ENCODE assay signal across 16 cellular contexts in the genomic region with DNA sequence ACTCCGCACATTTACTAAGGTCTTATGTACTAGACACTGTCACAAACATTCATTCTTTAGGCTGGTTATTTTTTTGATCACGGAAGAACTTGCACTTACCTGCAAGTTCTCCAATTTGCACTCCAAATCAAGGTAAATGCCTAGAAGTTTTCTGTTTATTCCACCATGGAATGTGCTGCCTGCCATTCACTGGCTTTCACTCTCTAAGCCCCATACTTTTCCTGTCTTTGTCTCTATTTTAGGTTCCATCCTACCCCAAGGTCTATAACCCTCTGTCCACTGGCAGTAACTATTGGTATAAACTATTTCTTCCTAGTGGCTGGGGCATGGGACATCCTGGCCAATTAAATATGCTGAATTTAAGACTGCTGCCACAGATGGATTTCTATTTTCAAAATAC. TPM values are rescaled to one million over a fixed set of nuclear protein-coding genes. Genes with fewer than 3 reads are reported as not detected.
A peak's percentile ranks its signal among the peaks of the same experiment; 100 is the strongest.
DNase-seq lines count a peak whose midpoint lies in the region; ATAC-seq and TF ChIP-seq lines count a peak whose summit lies in the region.
"Had no signal": no experiment of that assay in that cellular context is flagged by ENCODE, and none has a peak within 500 bp of the region (broad histone marks: within the 10 kb centered on the region; RNA-seq: fewer than 3 reads in every experiment).

No MANE protein-coding gene starts in this region.

- no peak overlapping the region for H2AFZ ChIP-seq in ACC112 (ENCODE audit: low read length, unreplicated experiment)

- TF ChIP-seq CTCF in CD8-positive, alpha-beta T cell (IDR thresholded peaks at IDR 0.05) = no peak
- TF ChIP-seq CTCF in activated CD8-positive, alpha-beta T cell treated with anti-CD3 and anti-CD28 coated beads for 36 hours (IDR thresholded peaks at IDR 0.05) = no peak
- TF ChIP-seq CTCF in mesothelial cell of epicardium (IDR thresholded peaks at IDR 0.05; ENCODE audit: unreplicated experiment) = no peak
- no peak for TF ChIP-seq CTCF in endodermal cell (conservative IDR thresholded peaks at IDR 0.05)

- ATAC-seq in CD8-positive, alpha-beta T cell = no peak
- ATAC-seq in activated CD8-positive, alpha-beta T cell treated with anti-CD3 and anti-CD28 coated beads for 36 hours = no peak
- ATAC-seq: left cardiac atrium had no signal

- intact Hi-C loops in CD8-positive, alpha-beta T cell (cut with DNase I, micrococcal nuclease) = no loop called here
- intact Hi-C loops in activated CD8-positive, alpha-beta T cell treated with anti-CD3 and anti-CD28 coated beads for 36 hours (cut with micrococcal nuclease) = no loop called here

- H3K36me3 Mint-ChIP-seq in CD8-positive, alpha-beta T cell = peaks cover 61% of the 10 kb centered on the region
- H3K36me3 Mint-ChIP-seq in activated CD8-positive, alpha-beta T cell treated with anti-CD3 and anti-CD28 coated beads for 36 hours (ENCODE audit: low read depth) = peaks cover 57% of the 10 kb centered on the region
- H3K36me3 Mint-ChIP-seq in mesothelial cell of epicardium = peaks cover 15% of the 10 kb centered on the region
- peaks cover 28% of the 10 kb centered on the region for H3K36me3 Mint-ChIP-seq in endodermal cell (ENCODE audit: low read depth)

- no peaks in the 10 kb centered on the region for H3K27me3 ChIP-seq in ACC112 (ENCODE audit: insufficient read depth, low read length)
- H3K27me3 ChIP-seq in CD8-positive, alpha-beta T cell (ENCODE audit: insufficient read depth, low read length) = no peaks in the 10 kb centered on the region
- H3K27me3 ChIP-seq in endodermal cell (ENCODE audit: control insufficient read depth, insufficient read depth, low read length, poor library complexity, severe bottlenecking) = no peaks in the 10 kb centered on the region
- H3K27me3 ChIP-seq: ovary had no signal

- peaks cover 75% of the 10 kb centered on the region for H3K4me1 Mint-ChIP-seq in CD8-positive, alpha-beta T cell (ENCODE audit: low read depth)
- H3K4me1 Mint-ChIP-seq in activated CD8-positive, alpha-beta T cell treated with anti-CD3 and anti-CD28 coated beads for 36 hours (ENCODE audit: low read depth) = peaks cover 72% of the 10 kb centered on the region
- H3K4me1 Mint-ChIP-seq in mesothelial cell of epicardium (peaks cover 24% of the 10 kb centered on the region), endodermal cell (peaks cover 25% of the 10 kb centered on the region)

- POLR2A ChIA-PET in CD8-positive, alpha-beta T cell (lab: Charles Lee) = interaction anchor here (0.7 kb wide), 1 partner anchor 62 kb away, joined by 3 read pairs; no protein-coding TSS in a partner anchor
- POLR2A ChIA-PET in activated CD8-positive, alpha-beta T cell treated with anti-CD3 and anti-CD28 coated beads for 36 hours (lab: Charles Lee) = interaction anchor here (3.3 to 5.4 kb wide), 3 partner anchors 12 to 54 kb away, joined by 12 to 124 read pairs (median 31); partner anchors contain the start of gene XPO6

- peaks cover 83% of the 10 kb centered on the region for H3K79me2 ChIP-seq in ACC112 (ENCODE audit: control insufficient read depth, insufficient read depth, low read length, unreplicated experiment)

- peaks cover 16% of the 10 kb centered on the region for H3K36me3 ChIP-seq in ACC112 (ENCODE audit: insufficient read depth, low read length)
- H3K36me3 ChIP-seq in CD8-positive, alpha-beta T cell (ENCODE audit: insufficient read depth, low read length) = peaks cover 4% of the 10 kb centered on the region
- H3K36me3 ChIP-seq in endodermal cell (ENCODE audit: control insufficient read depth, insufficient read depth, low read length) = peaks cover 10% of the 10 kb centered on the region
- H3K36me3 ChIP-seq: ovary, thoracic aorta had no signal

- 100% methylated on average over 2 of the region's 2 CpGs for WGBS in endodermal cell (ENCODE audit: insufficient coverage in 1 of 2, insufficient read length in 1 of 2), 2 experiments

- H3K4me3 ChIP-seq in ACC112 (ENCODE audit: low read depth, low read length) = no peak overlapping the region
- H3K4me3 ChIP-seq in CD8-positive, alpha-beta T cell (ENCODE audit: low read depth, low read length) = no peak overlapping the region
- no peak overlapping the region for H3K4me3 ChIP-seq in endodermal cell (ENCODE audit: low read length)
- H3K4me3 ChIP-seq: coronary artery, ovary, thoracic aorta had no signal

- H3K9ac ChIP-seq in endodermal cell (ENCODE audit: extremely low read depth, low read length, poor library complexity, severe bottlenecking) = no peak overlapping the region

- peak overlapping the region; percentile 98 for H3K27ac Mint-ChIP-seq in CD8-positive, alpha-beta T cell
- H3K27ac Mint-ChIP-seq in activated CD8-positive, alpha-beta T cell treated with anti-CD3 and anti-CD28 coated beads for 36 hours = peak overlapping the region; percentile 98
- H3K27ac Mint-ChIP-seq in mesothelial cell of epicardium (peak overlapping the region; percentile 45), endodermal cell (no peak overlapping the region)

- H3K9me3 Mint-ChIP-seq in CD8-positive, alpha-beta T cell = no peaks in the 10 kb centered on the region
- H3K9me3 Mint-ChIP-seq in activated CD8-positive, alpha-beta T cell treated with anti-CD3 and anti-CD28 coated beads for 36 hours = no peaks in the 10 kb centered on the region
- no peaks in the 10 kb centered on the region for H3K9me3 Mint-ChIP-seq in mesothelial cell of epicardium
- no peaks in the 10 kb centered on the region for H3K9me3 Mint-ChIP-seq in endodermal cell
- H3K9me3 Mint-ChIP-seq: brain had no signal

- CTCF ChIA-PET in CD8-positive, alpha-beta T cell (lab: Charles Lee) = no interaction called here
- CTCF ChIA-PET in activated CD8-positive, alpha-beta T cell treated with anti-CD3 and anti-CD28 coated beads for 36 hours (lab: Charles Lee) = interaction anchor here (2.7 kb wide), 1 partner anchor 11 kb away, joined by 6 read pairs; no protein-coding TSS in a partner anchor

- H3K9me3 ChIP-seq in CD8-positive, alpha-beta T cell (ENCODE audit: low read length) = no peaks in the 10 kb centered on the region
- H3K9me3 ChIP-seq in endodermal cell (ENCODE audit: control insufficient read depth, low read length) = no peaks in the 10 kb centered on the region
- H3K9me3 ChIP-seq: ovary, thoracic aorta had no signal

- peak overlapping the region; percentile 91 for H3K27ac ChIP-seq in ACC112 (ENCODE audit: low read depth, low read length)
- H3K27ac ChIP-seq in CD8-positive, alpha-beta T cell (ENCODE audit: low read depth, low read length) = no peak overlapping the region
- no peak overlapping the region for H3K27ac ChIP-seq in endodermal cell (ENCODE audit: low read depth, low read length)
- H3K27ac ChIP-seq: coronary artery, ovary, thoracic aorta had no signal

- H3K4me3 Mint-ChIP-seq in CD8-positive, alpha-beta T cell = no peak overlapping the region
- H3K4me3 Mint-ChIP-seq in activated CD8-positive, alpha-beta T cell treated with anti-CD3 and anti-CD28 coated beads for 36 hours = no peak overlapping the region
- no peak overlapping the region for H3K4me3 Mint-ChIP-seq in mesothelial cell of epicardium
- H3K4me3 Mint-ChIP-seq in endodermal cell = no peak overlapping the region
- H3K4me3 Mint-ChIP-seq: brain had no signal

- H3K4me1 ChIP-seq in ACC112 (ENCODE audit: control insufficient read depth, insufficient read depth, low read length, unreplicated experiment) = peaks cover 38% of the 10 kb centered on the region
- H3K4me1 ChIP-seq in CD8-positive, alpha-beta T cell (ENCODE audit: insufficient read depth, low read length) = peaks cover 69% of the 10 kb centered on the region
- H3K4me1 ChIP-seq in endodermal cell (ENCODE audit: control insufficient read depth, insufficient read depth, low read length) = no peaks in the 10 kb centered on the region

- no peak for DNase-seq in CD8-positive, alpha-beta T cell
- DNase-seq in activated CD8-positive, alpha-beta T cell treated with anti-CD3 and anti-CD28 coated beads for 36 hours = no peak
- DNase-seq in mesothelial cell of epicardium (ENCODE audit: low spot score in 2 of 2, unreplicated experiment in 2 of 2) (no peak), NCI-H1105 treated with DMSO at 0.1 percent for 48 hours (lab: John Stamatoyannopoulos, UW) (no peak), endodermal cell (no peak)
- no peak for DNase-seq in stimulated activated CD4-positive, alpha-beta T cell treated with anti-CD3 and anti-CD28 coated beads, Interleukin-4, amount 100 ng/mL, for 1 hour
- DNase-seq: activated effector memory CD4-positive, alpha-beta T cell treated with anti-CD3 and anti-CD28 coated beads, Interleukin-2, amount 50 U/mL, for 16 hours; GF-D8; left cardiac atrium; NCI-H1694; NCI-H524; ovary had no signal

- H3K27me3 Mint-ChIP-seq in CD8-positive, alpha-beta T cell (ENCODE audit: low read depth) = no peaks in the 10 kb centered on the region
- no peaks in the 10 kb centered on the region for H3K27me3 Mint-ChIP-seq in activated CD8-positive, alpha-beta T cell treated with anti-CD3 and anti-CD28 coated beads for 36 hours
- H3K27me3 Mint-ChIP-seq in mesothelial cell of epicardium (ENCODE audit: low read depth) (no peaks in the 10 kb centered on the region), endodermal cell (ENCODE audit: insufficient read depth) (no peaks in the 10 kb centered on the region)
- H3K27me3 Mint-ChIP-seq: brain had no signal

RNA-seq across cellular contexts. Expression of gene XPO6, which starts 15.9 kb away (rescaled TPM):
- total RNA-seq in CD8-positive, alpha-beta T cell = 100 to 1,000 TPM; 355 to 369 TPM
- total RNA-seq in activated CD8-positive, alpha-beta T cell treated with anti-CD3 and anti-CD28 coated beads for 36 hours = 100 to 1,000 TPM; 250 to 253 TPM
- total RNA-seq in mesothelial cell of epicardium (111 to 118 TPM (median 115 TPM) in 3 replicates), endodermal cell (10 to 100 TPM; 84.7 to 92.4 TPM)
- 79.6 TPM for polyA plus RNA-seq in endodermal cell (2013, experiment 1 of 2)
- polyA plus RNA-seq in endodermal cell (2013, experiment 2 of 2) = 78.4 TPM
